Comparison of ENCODE assay signal across 8 cellular contexts in the genomic region with DNA sequence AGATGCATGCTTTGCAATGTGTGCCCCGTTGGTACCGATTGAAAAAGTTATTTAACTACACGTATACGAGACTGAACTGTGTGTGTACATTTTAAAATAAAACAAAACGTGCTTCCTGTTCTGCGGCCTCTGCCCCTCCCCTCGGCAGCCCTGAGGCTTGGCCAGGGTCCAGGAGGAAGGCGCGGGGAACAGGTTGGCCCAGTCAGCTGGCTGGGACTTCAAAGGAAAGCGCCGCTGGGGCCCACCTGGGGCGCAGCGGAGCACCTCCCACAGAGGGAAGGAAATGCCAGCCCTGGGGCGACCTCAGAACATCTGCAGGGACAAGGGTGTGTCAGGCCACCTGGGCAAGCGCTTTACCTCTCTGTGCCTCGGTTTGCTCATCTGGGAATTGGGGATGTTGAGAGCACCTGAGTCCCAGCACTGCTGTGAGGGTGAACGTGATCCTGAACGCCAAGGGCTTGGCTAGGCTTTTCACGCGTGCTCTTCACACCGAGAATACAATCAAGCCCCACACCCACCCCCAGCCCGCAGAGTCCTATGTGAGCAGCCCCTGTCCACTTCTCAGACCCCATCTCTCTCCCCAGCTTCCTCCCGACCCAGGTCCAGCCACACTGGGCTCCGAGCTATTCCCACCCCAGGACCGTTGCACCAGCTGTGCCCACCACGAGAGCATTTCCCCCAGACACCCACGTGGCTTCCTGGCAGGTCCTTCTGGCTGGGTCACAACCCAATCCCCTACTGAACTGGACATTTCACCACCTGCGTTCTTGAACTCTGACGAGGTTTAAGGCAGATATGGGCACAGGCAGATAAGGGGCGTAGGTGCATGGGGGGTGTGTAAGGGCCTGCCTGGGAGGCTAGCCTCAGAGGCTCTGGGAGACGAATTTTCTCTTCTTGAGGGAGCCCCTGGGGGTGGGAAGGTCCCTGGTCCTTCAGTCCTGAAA. TPM values are rescaled to one million over a fixed set of nuclear protein-coding genes. Genes with fewer than 3 reads are reported as not detected.
DNase-seq lines count a peak whose midpoint lies in the region; ATAC-seq lines count a peak whose summit lies in the region.

No MANE protein-coding gene starts in this region.

- H3K9me3 ChIP-seq in SK-N-MC (ENCODE audit: low read depth, low read length): no peaks in the 10 kb centered on the region

- no peaks in the 10 kb centered on the region for H3K36me3 Mint-ChIP-seq in activated naive CD8-positive, alpha-beta T cell

- peak; percentile 65 for ATAC-seq in GM21717 (IDR thresholded peaks at IDR 0.05; ENCODE audit: unreplicated experiment)
- peak; percentile 76 for ATAC-seq in left colon
- ATAC-seq in GM18870 (IDR thresholded peaks at IDR 0.05; ENCODE audit: unreplicated experiment): no peak

- H3K9ac ChIP-seq in SK-N-MC (ENCODE audit: insufficient read length): no peak overlapping the region

- no peaks in the 10 kb centered on the region for H3K9me3 Mint-ChIP-seq in activated naive CD8-positive, alpha-beta T cell (ENCODE audit: low read depth)

- no peaks in the 10 kb centered on the region for H3K27me3 Mint-ChIP-seq in activated naive CD8-positive, alpha-beta T cell

- H3K27ac ChIP-seq in SK-N-MC: no peak overlapping the region

- peaks cover 29% of the 10 kb centered on the region for H3K4me1 Mint-ChIP-seq in activated naive CD8-positive, alpha-beta T cell (ENCODE audit: low read depth)

- peak overlapping the region; percentile 81 for H3K4me3 Mint-ChIP-seq in activated naive CD8-positive, alpha-beta T cell

- DNase-seq in DMS53 (lab: John Stamatoyannopoulos, UW) (peak; percentile 98), M059J (ENCODE audit: low read depth) (peak; percentile 78), SK-N-MC (ENCODE audit: low read depth, low spot score) (peak; percentile 5), left colon (peak; percentile 97)
- DNase-seq in stimulated activated CD8-positive, alpha-beta memory T cell treated with anti-CD3 and anti-CD28 coated beads, Interleukin-12 subunit alpha, Interleukin-12 subunit beta, amount 100 ng/mL, for 4 hours (ENCODE audit: low read depth): peak; percentile 59

- no peaks in the 10 kb centered on the region for H3K36me3 ChIP-seq in SK-N-MC (ENCODE audit: insufficient read depth, low read length)

- intact Hi-C loops in left colon (cut with DNase I, micrococcal nuclease): no loop called here

- H3K4me3 ChIP-seq in SK-N-MC: peak overlapping the region; percentile 34

- H3K27ac Mint-ChIP-seq in activated naive CD8-positive, alpha-beta T cell: no peak overlapping the region

RNA-seq across cellular contexts. Expression of a gene that starts 41.9 kb away (rescaled TPM):
- 16.5 and 54.8 TPM in 2 replicates for total RNA-seq in M059J (2014; rRNA removed; shearing (Covaris generic))
- total RNA-seq in left colon: 100 to 1,000 TPM; 134 to 153 TPM

Comparison
In these comparisons a context has a peak if more than half of its experiments do, and no peak if none do; other contexts are left out.
1. DNase-seq: peak in every context shown above with its lines; median percentile 98 in DMS53; 97 in left colon; 78 in M059J; 59 in stimulated activated CD8-positive, alpha-beta memory T cell treated with anti-CD3 and anti-CD28 coated beads, Interleukin-12 subunit alpha, Interleukin-12 subunit beta, amount 100 ng/mL, for 4 hours; 5 in SK-N-MC.